18 cellular contexts compared by ENCODE assay signal in genomic region chr10:8513155-8514147, GRCh38.
DNase-seq lines count a peak whose midpoint lies in the region; ATAC-seq, FAIRE-seq and TF ChIP-seq lines count a peak whose summit lies in the region.
"Had no signal": no experiment of that assay in that cellular context is flagged by ENCODE, and none has a peak within 500 bp of the region (broad histone marks: within the 10 kb centered on the region; RNA-seq: fewer than 3 reads in every experiment).

No MANE protein-coding gene starts in this region.

- H4K20me1 ChIP-seq in K562 (replicated peaks; ENCODE audit: control insufficient read depth, insufficient read depth, low read length): no peaks in the 10 kb centered on the region

- no peaks in the 10 kb centered on the region for H3K9me1 ChIP-seq in K562 (ENCODE audit: control insufficient read depth, insufficient read depth, low read length)

- in situ Hi-C loops in K562 (cut with MboI): no loop called here
- in situ Hi-C loops in gastrocnemius medialis (cut with MboI; ENCODE audit: low sequenced_read_pairs in 4 of 4): no loop called here

- no peak for FAIRE-seq in K562 (lab: Jason Lieb, UNC)
- no peak for FAIRE-seq in kidney (lab: Jason Lieb, UNC)
- FAIRE-seq: GM12891, RCC 7860 had no signal

- ATAC-seq in K562 (peak; percentile 38; the same call in 2 of the 3 replicates), gastrocnemius medialis (no peak), GM18868 (IDR thresholded peaks at IDR 0.05; ENCODE audit: unreplicated experiment) (no peak)

- H3K27me3 ChIP-seq in BE2C: no peaks in the 10 kb centered on the region
- no peaks in the 10 kb centered on the region for H3K27me3 ChIP-seq in H7 (ENCODE audit: control insufficient read depth, insufficient read depth, low read length)
- peaks cover 0 to 17% of the 10 kb centered on the region in 2 experiments; a peak in 2 of 5 replicates for H3K27me3 ChIP-seq in K562 (ENCODE audit: control insufficient read depth in 2 of 2, insufficient read depth in 2 of 2, low read length in 2 of 2)
- H3K27me3 ChIP-seq in gastrocnemius medialis: no peaks in the 10 kb centered on the region

- H3K4me2 ChIP-seq in K562 (ENCODE audit: insufficient read depth, low read length): no peak overlapping the region

- H3K9ac ChIP-seq in K562 (ENCODE audit: insufficient read depth in 1 of 2, low read depth in 2 of 2, low read length in 2 of 2): no peak overlapping the region
- no peak overlapping the region for H3K9ac ChIP-seq in kidney (ENCODE audit: low read length in 2 of 2)

- TF ChIP-seq CTCF in BE2C (IDR thresholded peaks at IDR 0.05; ENCODE audit: low read depth, low read length) (0 out of 2 replicates have a peak, but pooled peaks have one; percentile 4), K562 (IDR thresholded peaks at IDR 0.05 in 2 of 3, conservative IDR thresholded peaks at IDR 0.05 in 1 of 3; ENCODE audit: insufficient read depth in 2 of 3, low read depth in 1 of 3, low read length in 3 of 3) (peak; percentile 17 to 33 (median 26); a peak in 3 of 6 replicates), kidney (IDR thresholded peaks at IDR 0.05; ENCODE audit: borderline replicate concordance, extremely low read depth, insufficient read depth) (no peak), gastrocnemius medialis (IDR thresholded peaks at IDR 0.05 in 4 of 5, conservative IDR thresholded peaks at IDR 0.05 in 1 of 5) (no peak)

- H2AFZ ChIP-seq in K562 (ENCODE audit: low read depth, low read length): no peak overlapping the region

- peaks cover 8% of the 10 kb centered on the region for H3K4me1 ChIP-seq in BE2C
- peaks cover 0 to 7% of the 10 kb centered on the region in 2 experiments; a peak in 1 of 5 replicates for H3K4me1 ChIP-seq in K562 (replicated peaks in 1 of 2; ENCODE audit: control insufficient read depth in 2 of 2, insufficient read depth in 2 of 2, low read length in 2 of 2)
- H3K4me1 ChIP-seq in kidney (ENCODE audit: control insufficient read depth in 1 of 2, insufficient read depth in 1 of 2, low read depth in 1 of 2, low read length in 2 of 2): no peaks in the 10 kb centered on the region
- H3K4me1 ChIP-seq in gastrocnemius medialis: no peaks in the 10 kb centered on the region

- H3K4me3 ChIP-seq in BE2C (ENCODE audit: low read depth, low read length) (no peak overlapping the region), H7 (ENCODE audit: insufficient read depth, low read depth, low read length) (no peak overlapping the region), K562 (no peak overlapping the region), kidney (ENCODE audit: low read length in 2 of 2) (no peak overlapping the region), gastrocnemius medialis (no peak overlapping the region)

- TF ChIP-seq EP300 in K562 (IDR thresholded peaks at IDR 0.05; ENCODE audit: low read length): no peak

- TF ChIP-seq POLR2A in K562 (conservative IDR thresholded peaks at IDR 0.05) (no peak), gastrocnemius medialis (IDR thresholded peaks at IDR 0.05) (no peak)

- no peaks in the 10 kb centered on the region for H3K79me2 ChIP-seq in K562 (ENCODE audit: control insufficient read depth, insufficient read depth, low read length)

- H3K36me3 ChIP-seq in BE2C: no peaks in the 10 kb centered on the region
- H3K36me3 ChIP-seq in H7 (replicated peaks; ENCODE audit: control insufficient read depth, insufficient read depth, low read length): no peaks in the 10 kb centered on the region
- no peaks in the 10 kb centered on the region for H3K36me3 ChIP-seq in K562 (ENCODE audit: control insufficient read depth, insufficient read depth, low read length)
- H3K36me3 ChIP-seq in kidney (ENCODE audit: control insufficient read depth in 1 of 2, insufficient read depth in 2 of 2, low read length in 2 of 2): no peaks in the 10 kb centered on the region
- H3K36me3 ChIP-seq in gastrocnemius medialis: no peaks in the 10 kb centered on the region

- BruUV-seq in K562 (replicated peaks; lab: Mats Ljungman, UMichigan): no TSS peak

- no peak for TF ChIP-seq RAD21 in K562 (CRISPR knock-in tag; conservative IDR thresholded peaks at IDR 0.05 in 1 of 2, IDR thresholded peaks at IDR 0.05 in 1 of 2)

- WGBS in K562 (ENCODE audit: insufficient coverage, low coverage, missing lambda C conversion rate): 2% methylated on average over 26 of the region's 41 CpGs

- POLR2A ChIA-PET in K562 (lab: Yijun Ruan, JAX): interaction anchor here (0.6 to 1.1 kb wide), 2 partner anchors 13 to 544 kb away, joined by 4 read pairs; no protein-coding TSS in a partner anchor

- H3K27ac ChIP-seq in K562 (ENCODE audit: extremely low read depth, low read depth, low read length) (no peak overlapping the region), kidney (ENCODE audit: low read depth in 2 of 2, low read length in 2 of 2) (no peak overlapping the region), gastrocnemius medialis (no peak overlapping the region)

- DNase-seq in BE2C (no peak), H7 (peak; percentile 64), K562 (ENCODE audit: extremely low read depth in 1 of 4, low spot score in 3 of 4) (peak in 2 of 4 experiments; percentile 6 to 20), kidney (peak; percentile 61), NCI-H2196 (lab: John Stamatoyannopoulos, UW; ENCODE audit: unreplicated experiment) (no peak), gastrocnemius medialis (no peak), D341Med (ENCODE audit: low spot score) (no peak)
- DNase-seq: AML-193; CD4-positive, CD25-positive, alpha-beta regulatory T cell; HFFc6; MM.1S; NCI-H1105; NCI-H1694 treated with DMSO at 0.1 percent for 48 hours; NCI-H510A; SHP77 treated with DMSO at 0.1 percent for 48 hours had no signal

- intact Hi-C loops in K562 (cut with micrococcal nuclease): no loop called here
- intact Hi-C loops in kidney (cut with DNase I): no loop called here
- intact Hi-C loops in gastrocnemius medialis (cut with DNase I; ENCODE audit: low total_unique reads): no loop called here

- H3K9me3 ChIP-seq in BE2C (no peaks in the 10 kb centered on the region), K562 (replicated peaks; ENCODE audit: control insufficient read depth, insufficient read depth, low read depth, low read length) (no peaks in the 10 kb centered on the region), kidney (ENCODE audit: control insufficient read depth in 1 of 2, low read length in 2 of 2) (no peaks in the 10 kb centered on the region), gastrocnemius medialis (no peaks in the 10 kb centered on the region)

- CTCF ChIA-PET in K562 (lab: Yijun Ruan, JAX; ENCODE audit: low intra/inter-chr PET ratio): interaction anchor here (0.6 to 0.7 kb wide), 2 partner anchors 121 to 285 kb away, joined by 3 to 5 read pairs; no protein-coding TSS in a partner anchor

TF ChIP-seq in K562, 482 proteins besides CTCF, POLR2A, EP300 and RAD21:
- TF ChIP-seq FOS (IDR thresholded peaks at IDR 0.05; ENCODE audit: extremely low read depth, insufficient read length): no peak
- TF ChIP-seq ZNF140 (CRISPR knock-in tag; IDR thresholded peaks at IDR 0.05): no peak
- TF ChIP-seq POLR2AphosphoS5 (IDR thresholded peaks at IDR 0.05; ENCODE audit: control insufficient read depth, insufficient read depth, low read depth, low read length): no peak
- TF ChIP-seq STAT5B (CRISPR knock-in tag; IDR thresholded peaks at IDR 0.05): no peak

Comparison
In these comparisons a context has a peak if more than half of its experiments do, and no peak if none do; other contexts are left out.
1. DNase-seq: peak in H7 (single experiment) and kidney (single experiment); none in BE2C (single experiment), NCI-H2196 (single experiment), gastrocnemius medialis (0 of 2) and D341Med (single experiment).
2. CTCF ChIP-seq: peak in BE2C (single experiment) and K562 (3 of 3); none in kidney (single experiment) and gastrocnemius medialis (0 of 5).